In the genomic region with DNA sequence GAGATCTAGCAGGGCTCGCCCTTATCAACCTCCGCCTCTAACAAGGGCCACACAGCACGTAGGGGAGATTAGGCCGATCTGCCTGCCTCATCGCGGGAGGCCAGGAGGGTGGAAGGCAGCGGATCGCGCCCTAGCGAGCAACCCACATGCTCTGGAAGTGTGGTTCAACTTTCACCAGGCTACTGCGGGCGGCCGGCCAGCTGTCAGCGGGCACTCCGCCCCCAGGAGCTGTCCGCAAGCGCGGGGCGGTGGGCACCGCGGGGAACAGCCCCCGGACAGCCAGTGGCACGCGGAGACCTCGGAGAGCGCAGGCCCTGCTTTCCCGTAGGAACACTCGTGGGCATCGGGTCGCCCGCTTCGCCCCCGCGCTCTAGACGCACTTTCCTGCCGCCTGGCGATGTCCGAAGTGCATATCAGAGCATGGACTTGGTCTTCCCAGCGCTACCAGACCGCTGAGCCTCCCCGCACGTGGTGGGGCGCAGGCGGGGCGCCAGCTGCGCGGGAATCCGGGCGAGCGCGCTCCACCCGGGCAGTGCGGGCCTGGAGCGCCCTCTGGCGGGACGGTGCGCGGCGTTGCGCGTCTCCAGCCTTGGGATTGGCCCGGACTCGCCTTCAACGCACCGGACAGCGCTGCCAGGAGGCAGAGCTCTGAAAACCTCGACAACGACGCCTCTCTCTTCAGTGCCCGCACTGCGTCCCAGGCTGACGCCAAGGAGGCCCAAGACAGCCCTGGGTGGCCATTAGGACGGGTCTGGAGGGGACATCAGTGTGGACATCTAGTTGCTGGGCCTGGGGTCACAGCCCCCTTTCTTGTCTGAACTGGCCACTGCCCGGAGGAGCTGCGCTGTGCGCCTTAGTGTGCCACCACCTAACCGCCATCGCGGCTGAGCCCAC, we compare ENCODE assay signal across 1 cellular context.
TF ChIP-seq lines count a peak whose summit lies in the region.

No MANE protein-coding gene starts in this region.

TF ChIP-seq in WTC11, 78 proteins besides CTCF, POLR2A, EP300 and RAD21 (continued from another document and continues in another):
- TF ChIP-seq ZNF219 (CRISPR knock-in tag; IDR thresholded peaks at IDR 0.05; ENCODE audit: borderline replicate concordance), result peak; percentile 97; the same call in 1 of the 2 replicates
- TF ChIP-seq TEAD1 (CRISPR knock-in tag; IDR thresholded peaks at IDR 0.05), result peak; percentile 100
- TF ChIP-seq FOXP4 (CRISPR knock-in tag; IDR thresholded peaks at IDR 0.05), result peak; percentile 99
- TF ChIP-seq MAX (CRISPR knock-in tag; IDR thresholded peaks at IDR 0.05), result peak; percentile 100
- peak; percentile 90; the same call in 1 of the 2 replicates for TF ChIP-seq NR3C1 (CRISPR knock-in tag; conservative IDR thresholded peaks at IDR 0.05; ENCODE audit: low read depth)
- TF ChIP-seq ATF2 (CRISPR knock-in tag; IDR thresholded peaks at IDR 0.05; ENCODE audit: borderline replicate concordance, low read depth), result peak; percentile 94
- TF ChIP-seq, protein P1, sequence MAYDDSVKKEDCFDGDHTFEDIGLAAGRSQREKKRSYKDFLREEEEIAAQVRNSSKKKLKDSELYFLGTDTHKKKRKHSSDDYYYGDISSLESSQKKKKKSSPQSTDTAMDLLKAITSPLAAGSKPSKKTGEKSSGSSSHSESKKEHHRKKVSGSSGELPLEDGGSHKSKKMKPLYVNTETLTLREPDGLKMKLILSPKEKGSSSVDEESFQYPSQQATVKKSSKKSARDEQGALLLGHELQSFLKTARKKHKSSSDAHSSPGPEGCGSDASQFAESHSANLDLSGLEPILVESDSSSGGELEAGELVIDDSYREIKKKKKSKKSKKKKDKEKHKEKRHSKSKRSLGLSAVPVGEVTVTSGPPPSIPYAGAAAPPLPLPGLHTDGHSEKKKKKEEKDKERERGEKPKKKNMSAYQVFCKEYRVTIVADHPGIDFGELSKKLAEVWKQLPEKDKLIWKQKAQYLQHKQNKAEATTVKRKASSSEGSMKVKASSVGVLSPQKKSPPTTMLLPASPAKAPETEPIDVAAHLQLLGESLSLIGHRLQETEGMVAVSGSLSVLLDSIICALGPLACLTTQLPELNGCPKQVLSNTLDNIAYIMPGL (CRISPR knock-in tag; IDR thresholded peaks at IDR 0.05), result peak; percentile 100
- peak; percentile 83 for TF ChIP-seq NR2C2 (CRISPR knock-in tag; IDR thresholded peaks at IDR 0.05)
- peak; percentile 84 for TF ChIP-seq GABPB1 (CRISPR knock-in tag; IDR thresholded peaks at IDR 0.05)
- TF ChIP-seq RELA (CRISPR knock-in tag; IDR thresholded peaks at IDR 0.05; ENCODE audit: borderline replicate concordance), result peak; percentile 99
- TF ChIP-seq, protein P2, sequence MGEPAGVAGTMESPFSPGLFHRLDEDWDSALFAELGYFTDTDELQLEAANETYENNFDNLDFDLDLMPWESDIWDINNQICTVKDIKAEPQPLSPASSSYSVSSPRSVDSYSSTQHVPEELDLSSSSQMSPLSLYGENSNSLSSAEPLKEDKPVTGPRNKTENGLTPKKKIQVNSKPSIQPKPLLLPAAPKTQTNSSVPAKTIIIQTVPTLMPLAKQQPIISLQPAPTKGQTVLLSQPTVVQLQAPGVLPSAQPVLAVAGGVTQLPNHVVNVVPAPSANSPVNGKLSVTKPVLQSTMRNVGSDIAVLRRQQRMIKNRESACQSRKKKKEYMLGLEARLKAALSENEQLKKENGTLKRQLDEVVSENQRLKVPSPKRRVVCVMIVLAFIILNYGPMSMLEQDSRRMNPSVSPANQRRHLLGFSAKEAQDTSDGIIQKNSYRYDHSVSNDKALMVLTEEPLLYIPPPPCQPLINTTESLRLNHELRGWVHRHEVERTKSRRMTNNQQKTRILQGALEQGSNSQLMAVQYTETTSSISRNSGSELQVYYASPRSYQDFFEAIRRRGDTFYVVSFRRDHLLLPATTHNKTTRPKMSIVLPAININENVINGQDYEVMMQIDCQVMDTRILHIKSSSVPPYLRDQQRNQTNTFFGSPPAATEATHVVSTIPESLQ (CRISPR knock-in tag; IDR thresholded peaks at IDR 0.05), result peak; percentile 77; the same call in 1 of the 2 replicates
- TF ChIP-seq ZNF121 (CRISPR knock-in tag; IDR thresholded peaks at IDR 0.05), result peak; percentile 76; the same call in 1 of the 2 replicates
- peak; percentile 99 for TF ChIP-seq ZNF232 (CRISPR knock-in tag; IDR thresholded peaks at IDR 0.05)
- peak; percentile 97 for TF ChIP-seq ATF3 (CRISPR knock-in tag; conservative IDR thresholded peaks at IDR 0.05)
- TF ChIP-seq FOXP1 (CRISPR knock-in tag; IDR thresholded peaks at IDR 0.05; ENCODE audit: borderline replicate concordance), result peak; percentile 100
- TF ChIP-seq CBFB (CRISPR knock-in tag; IDR thresholded peaks at IDR 0.05; ENCODE audit: low read depth), result peak; percentile 98
- no peak for TF ChIP-seq OVOL2 (CRISPR knock-in tag; IDR thresholded peaks at IDR 0.05; ENCODE audit: borderline replicate concordance)
- peak; percentile 98 for TF ChIP-seq SMAD4 (CRISPR knock-in tag; IDR thresholded peaks at IDR 0.05)
- TF ChIP-seq ZNF512 (CRISPR knock-in tag; IDR thresholded peaks at IDR 0.05; ENCODE audit: borderline replicate concordance), result peak; percentile 93
- peak; percentile 88 for TF ChIP-seq ZNF317 (CRISPR knock-in tag; IDR thresholded peaks at IDR 0.05; ENCODE audit: borderline replicate concordance, low read depth)
- TF ChIP-seq ESRRA (CRISPR knock-in tag; IDR thresholded peaks at IDR 0.05; ENCODE audit: borderline replicate concordance), result peak; percentile 98
- TF ChIP-seq AFF4 (CRISPR knock-in tag; IDR thresholded peaks at IDR 0.05; ENCODE audit: borderline replicate concordance), result peak; percentile 97; the same call in 1 of the 2 replicates
- TF ChIP-seq TCF7 (CRISPR knock-in tag; IDR thresholded peaks at IDR 0.05; ENCODE audit: low read depth), result peak; percentile 98
- TF ChIP-seq MYBL2 (CRISPR knock-in tag; IDR thresholded peaks at IDR 0.05), result peak; percentile 99
- TF ChIP-seq GRHL2 (CRISPR knock-in tag; IDR thresholded peaks at IDR 0.05; ENCODE audit: insufficient replicate concordance, severe bottlenecking), result no peak
- TF ChIP-seq ZNF423 (CRISPR knock-in tag; IDR thresholded peaks at IDR 0.05), result no peak
- peak; percentile 100 for TF ChIP-seq NFE2L1 (CRISPR knock-in tag; IDR thresholded peaks at IDR 0.05)
- TF ChIP-seq, protein P3, sequence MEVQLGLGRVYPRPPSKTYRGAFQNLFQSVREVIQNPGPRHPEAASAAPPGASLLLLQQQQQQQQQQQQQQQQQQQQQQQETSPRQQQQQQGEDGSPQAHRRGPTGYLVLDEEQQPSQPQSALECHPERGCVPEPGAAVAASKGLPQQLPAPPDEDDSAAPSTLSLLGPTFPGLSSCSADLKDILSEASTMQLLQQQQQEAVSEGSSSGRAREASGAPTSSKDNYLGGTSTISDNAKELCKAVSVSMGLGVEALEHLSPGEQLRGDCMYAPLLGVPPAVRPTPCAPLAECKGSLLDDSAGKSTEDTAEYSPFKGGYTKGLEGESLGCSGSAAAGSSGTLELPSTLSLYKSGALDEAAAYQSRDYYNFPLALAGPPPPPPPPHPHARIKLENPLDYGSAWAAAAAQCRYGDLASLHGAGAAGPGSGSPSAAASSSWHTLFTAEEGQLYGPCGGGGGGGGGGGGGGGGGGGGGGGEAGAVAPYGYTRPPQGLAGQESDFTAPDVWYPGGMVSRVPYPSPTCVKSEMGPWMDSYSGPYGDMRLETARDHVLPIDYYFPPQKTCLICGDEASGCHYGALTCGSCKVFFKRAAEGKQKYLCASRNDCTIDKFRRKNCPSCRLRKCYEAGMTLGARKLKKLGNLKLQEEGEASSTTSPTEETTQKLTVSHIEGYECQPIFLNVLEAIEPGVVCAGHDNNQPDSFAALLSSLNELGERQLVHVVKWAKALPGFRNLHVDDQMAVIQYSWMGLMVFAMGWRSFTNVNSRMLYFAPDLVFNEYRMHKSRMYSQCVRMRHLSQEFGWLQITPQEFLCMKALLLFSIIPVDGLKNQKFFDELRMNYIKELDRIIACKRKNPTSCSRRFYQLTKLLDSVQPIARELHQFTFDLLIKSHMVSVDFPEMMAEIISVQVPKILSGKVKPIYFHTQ (CRISPR knock-in tag; IDR thresholded peaks at IDR 0.05), result no peak
- TF ChIP-seq ZBTB21 (CRISPR knock-in tag; IDR thresholded peaks at IDR 0.05; ENCODE audit: borderline replicate concordance), result peak; percentile 96
- TF ChIP-seq FOXJ3 (CRISPR knock-in tag; IDR thresholded peaks at IDR 0.05; ENCODE audit: borderline replicate concordance), result no peak
- no peak for TF ChIP-seq JAZF1 (CRISPR knock-in tag; IDR thresholded peaks at IDR 0.05)
- TF ChIP-seq PRRX2 (CRISPR knock-in tag; IDR thresholded peaks at IDR 0.05), result no peak
- TF ChIP-seq, protein P4, sequence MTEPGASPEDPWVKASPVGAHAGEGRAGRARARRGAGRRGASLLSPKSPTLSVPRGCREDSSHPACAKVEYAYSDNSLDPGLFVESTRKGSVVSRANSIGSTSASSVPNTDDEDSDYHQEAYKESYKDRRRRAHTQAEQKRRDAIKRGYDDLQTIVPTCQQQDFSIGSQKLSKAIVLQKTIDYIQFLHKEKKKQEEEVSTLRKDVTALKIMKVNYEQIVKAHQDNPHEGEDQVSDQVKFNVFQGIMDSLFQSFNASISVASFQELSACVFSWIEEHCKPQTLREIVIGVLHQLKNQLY (CRISPR knock-in tag; IDR thresholded peaks at IDR 0.05), result peak; percentile 99
- TF ChIP-seq EMX1 (CRISPR knock-in tag; IDR thresholded peaks at IDR 0.05), result no peak
- TF ChIP-seq, protein P5, sequence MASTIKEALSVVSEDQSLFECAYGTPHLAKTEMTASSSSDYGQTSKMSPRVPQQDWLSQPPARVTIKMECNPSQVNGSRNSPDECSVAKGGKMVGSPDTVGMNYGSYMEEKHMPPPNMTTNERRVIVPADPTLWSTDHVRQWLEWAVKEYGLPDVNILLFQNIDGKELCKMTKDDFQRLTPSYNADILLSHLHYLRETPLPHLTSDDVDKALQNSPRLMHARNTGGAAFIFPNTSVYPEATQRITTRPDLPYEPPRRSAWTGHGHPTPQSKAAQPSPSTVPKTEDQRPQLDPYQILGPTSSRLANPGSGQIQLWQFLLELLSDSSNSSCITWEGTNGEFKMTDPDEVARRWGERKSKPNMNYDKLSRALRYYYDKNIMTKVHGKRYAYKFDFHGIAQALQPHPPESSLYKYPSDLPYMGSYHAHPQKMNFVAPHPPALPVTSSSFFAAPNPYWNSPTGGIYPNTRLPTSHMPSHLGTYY (CRISPR knock-in tag; IDR thresholded peaks at IDR 0.05), result no peak
